ENCODE assay signal across 39 cellular contexts in the genomic region with DNA sequence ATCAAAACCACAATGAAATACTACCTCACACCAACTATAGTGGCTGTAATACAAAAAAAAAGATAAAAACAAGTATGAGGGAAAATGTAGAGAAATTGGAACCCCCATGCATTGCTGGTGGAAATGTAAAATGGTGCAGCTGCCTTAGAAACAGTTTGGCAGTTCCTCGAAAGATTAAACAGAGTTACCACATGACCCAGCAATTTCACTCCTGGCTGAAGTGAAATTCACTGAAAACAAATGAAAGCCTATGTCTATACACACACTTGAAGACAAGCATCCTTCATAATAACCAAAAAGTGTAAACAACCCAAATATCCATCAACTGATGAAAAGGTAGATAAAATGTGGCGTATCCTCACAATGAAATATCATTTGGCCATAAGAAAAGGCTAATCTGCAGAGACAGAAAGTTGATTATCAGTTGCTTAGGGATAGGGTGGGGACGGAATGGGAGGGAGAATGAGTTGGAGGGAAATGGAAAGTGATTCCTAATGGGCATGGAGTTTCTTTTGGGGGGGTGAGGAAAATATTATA.
"Had no signal": no experiment of that assay in that cellular context is flagged by ENCODE, and none has a peak within 500 bp of the region (broad histone marks: within the 10 kb centered on the region; RNA-seq: fewer than 3 reads in every experiment).

No MANE protein-coding gene starts in this region.

- H3K4me1 ChIP-seq: adrenal gland, ascending aorta, breast epithelium had no signal

- H3K4me3 Mint-ChIP-seq: activated naive CD4-positive, alpha-beta T cell treated with anti-CD3 and anti-CD28 coated beads for 36 hours; activated naive CD4-positive, alpha-beta T cell treated with anti-CD3 and anti-CD28 coated beads, Interleukin-2, amount 10 ng/mL, durations not matched to agents 7 days and 5 days; activated naive CD4-positive, alpha-beta T cell treated with anti-CD3 and anti-CD28 coated beads, Interleukin-2, amount 50 U/mL, for 24 hours; activated naive CD8-positive, alpha-beta T cell; activated naive CD8-positive, alpha-beta T cell treated with anti-CD3 and anti-CD28 coated beads for 36 hours; activated naive CD8-positive, alpha-beta T cell treated with anti-CD3 and anti-CD28 coated beads, Interleukin-2, amount 10 ng/mL, durations not matched to agents 7 days and 5 days; activated naive CD8-positive, alpha-beta T cell treated with anti-CD3 and anti-CD28 coated beads, Interleukin-2, amount 50 U/mL, for 24 hours; activated T-cell treated with anti-CD3 and anti-CD28 coated beads, Interleukin-2, amount 50 U/mL, for 24 hours; activated T-cell treated with anti-CD3 and anti-CD28 coated beads, Interleukin-2, amount 50 U/mL, for 4 hours; activated T-cell treated with anti-CD3 and anti-CD28 coated beads, Interleukin-2, amount 50 U/mL, for 72 hours; activated T-helper 1 cell treated with anti-CD3 and anti-CD28 coated beads, Interleukin-12 subunit alpha, Interleukin-12 subunit beta, Interleukin-2, Interleukin-4 antibody, amounts not matched to agents 30 ng/mL and 10 ng/mL and 1 ng/mL, durations not matched to agents 14 hours and 24 hours and 36 hours; activated T-helper 17 cell treated with anti-CD3 and anti-CD28 coated beads, Interleukin-2, amount 50 U/mL, for 72 hours; brain; central memory CD8-positive, alpha-beta T cell had no signal

- H3K4me3 ChIP-seq: adrenal gland, ascending aorta, body of pancreas, breast epithelium, cardiac muscle cell had no signal

- H3K36me3 ChIP-seq: adrenal gland, ascending aorta, brain microvascular endothelial cell, breast epithelium, cardiac muscle cell had no signal

- FAIRE-seq: astrocyte, bronchial epithelial cell had no signal

- H3K36me3 Mint-ChIP-seq: brain had no signal

- H3K27me3 ChIP-seq: adrenal gland, ascending aorta, body of pancreas, brain microvascular endothelial cell, breast epithelium, cardiac muscle cell had no signal

- H3K9me3 Mint-ChIP-seq: activated naive CD4-positive, alpha-beta T cell treated with anti-CD3 and anti-CD28 coated beads, Interleukin-2, amount 50 U/mL, for 24 hours had no signal

- H3K27ac ChIP-seq: adrenal gland, ascending aorta, body of pancreas, brain microvascular endothelial cell, breast epithelium, cardiac muscle cell had no signal

- DNase-seq: activated effector memory CD4-positive, alpha-beta T cell treated with anti-CD3 and anti-CD28 coated beads, Interleukin-2, amount 50 U/mL, for 16 hours; activated effector memory CD4-positive, alpha-beta T cell treated with Interleukin-2 at 50 U/mL for 16 hours; activated gamma-delta T cell; activated gamma-delta T cell treated with Interleukin-2 at 50 U/mL for 16 hours; activated naive CD4-positive, alpha-beta T cell; activated naive CD4-positive, alpha-beta T cell treated with anti-CD3 and anti-CD28 coated beads for 36 hours; activated naive CD4-positive, alpha-beta T cell treated with anti-CD3 and anti-CD28 coated beads, Interleukin-2, amount 10 ng/mL, durations not matched to agents 7 days and 5 days; activated naive CD4-positive, alpha-beta T cell treated with anti-CD3 and anti-CD28 coated beads, Interleukin-2, amount 50 U/mL, for 16 hours; activated naive CD4-positive, alpha-beta T cell treated with Interleukin-2 at 50 U/mL for 16 hours; activated naive CD8-positive, alpha-beta T cell treated with anti-CD3 and anti-CD28 coated beads for 36 hours; activated naive CD8-positive, alpha-beta T cell treated with anti-CD3 and anti-CD28 coated beads, Interleukin-2, amount 10 ng/mL, durations not matched to agents 7 days and 5 days; activated naive CD8-positive, alpha-beta T cell treated with anti-CD3 and anti-CD28 coated beads, Interleukin-2, amount 50 U/mL, for 24 hours; activated T-cell treated with anti-CD3 and anti-CD28 coated beads, Interleukin-2, amount 50 U/mL, for 24 hours; activated T-cell treated with anti-CD3 and anti-CD28 coated beads, Interleukin-2, amount 50 U/mL, for 4 hours; activated T-cell treated with anti-CD3 and anti-CD28 coated beads, Interleukin-2, amount 50 U/mL, for 48 hours; activated T-cell treated with anti-CD3 and anti-CD28 coated beads, Interleukin-2, amount 50 U/mL, for 72 hours; adrenal gland; amniotic stem cell; amygdala; anterior cingulate cortex; aorta; body of pancreas; brain microvascular endothelial cell; caudate nucleus; central memory CD4-positive, alpha-beta T cell; cerebellar nuclear complex had no signal

- H3K9me3 ChIP-seq: adrenal gland, ascending aorta, body of pancreas, breast epithelium had no signal

- H3K4me1 Mint-ChIP-seq: activated naive CD4-positive, alpha-beta T cell treated with anti-CD3 and anti-CD28 coated beads, Interleukin-2, amount 50 U/mL, for 24 hours; activated T-helper 17 cell treated with anti-CD3 and anti-CD28 coated beads, Interleukin-2, amount 50 U/mL, for 72 hours; central memory CD8-positive, alpha-beta T cell had no signal

- H3K27ac Mint-ChIP-seq: activated naive CD4-positive, alpha-beta T cell treated with anti-CD3 and anti-CD28 coated beads for 36 hours; activated naive CD4-positive, alpha-beta T cell treated with anti-CD3 and anti-CD28 coated beads, Interleukin-2, amount 10 ng/mL, durations not matched to agents 7 days and 5 days; activated naive CD4-positive, alpha-beta T cell treated with anti-CD3 and anti-CD28 coated beads, Interleukin-2, amount 50 U/mL, for 24 hours; activated naive CD4-positive, alpha-beta T cell treated with anti-CD3 and anti-CD28 coated beads, Interleukin-2, amount 50 U/mL, for 72 hours; activated naive CD8-positive, alpha-beta T cell; activated naive CD8-positive, alpha-beta T cell treated with anti-CD3 and anti-CD28 coated beads for 36 hours; activated naive CD8-positive, alpha-beta T cell treated with anti-CD3 and anti-CD28 coated beads, Interleukin-2, amount 10 ng/mL, durations not matched to agents 7 days and 5 days; activated naive CD8-positive, alpha-beta T cell treated with anti-CD3 and anti-CD28 coated beads, Interleukin-2, amount 50 U/mL, for 24 hours; activated T-cell treated with anti-CD3 and anti-CD28 coated beads, Interleukin-2, amount 50 U/mL, for 24 hours; activated T-cell treated with anti-CD3 and anti-CD28 coated beads, Interleukin-2, amount 50 U/mL, for 72 hours; activated T-helper 1 cell treated with anti-CD3 and anti-CD28 coated beads, Interleukin-12 subunit alpha, Interleukin-12 subunit beta, Interleukin-2, Interleukin-4 antibody, amounts not matched to agents 30 ng/mL and 10 ng/mL and 1 ng/mL, durations not matched to agents 14 hours and 24 hours and 36 hours; activated T-helper 17 cell treated with anti-CD3 and anti-CD28 coated beads, Interleukin-2, amount 50 U/mL, for 72 hours; activated T-helper 2 cell treated with anti-CD3 and anti-CD28 coated beads, Interferon-gamma antibody, Interleukin-2, Interleukin-4, amounts not matched to agents 10 μg/mL and 5 μg/mL and 100 μg/mL, durations not matched to agents 14 hours and 24 hours and 36 hours; brain had no signal

- ATAC-seq: activated naive CD4-positive, alpha-beta T cell treated with anti-CD3 and anti-CD28 coated beads, Interleukin-2, amount 50 U/mL, for 72 hours; activated naive CD8-positive, alpha-beta T cell treated with anti-CD3 and anti-CD28 coated beads, Interleukin-2, amount 50 U/mL, for 24 hours; activated T-cell treated with anti-CD3 and anti-CD28 coated beads, Interleukin-2, amount 50 U/mL, for 4 hours; activated T-cell treated with anti-CD3 and anti-CD28 coated beads, Interleukin-2, amount 50 U/mL, for 72 hours; activated T-helper 17 cell treated with anti-CD3 and anti-CD28 coated beads, Interleukin-2, amount 50 U/mL, for 72 hours; body of pancreas had no signal

- H3K27me3 Mint-ChIP-seq: activated naive CD4-positive, alpha-beta T cell treated with anti-CD3 and anti-CD28 coated beads, Interleukin-2, amount 50 U/mL, for 24 hours; activated naive CD8-positive, alpha-beta T cell; activated naive CD8-positive, alpha-beta T cell treated with anti-CD3 and anti-CD28 coated beads for 36 hours; activated naive CD8-positive, alpha-beta T cell treated with anti-CD3 and anti-CD28 coated beads, Interleukin-2, amount 10 ng/mL, durations not matched to agents 7 days and 5 days; activated naive CD8-positive, alpha-beta T cell treated with anti-CD3 and anti-CD28 coated beads, Interleukin-2, amount 50 U/mL, for 24 hours; activated T-cell treated with anti-CD3 and anti-CD28 coated beads, Interleukin-2, amount 50 U/mL, for 24 hours; activated T-helper 17 cell treated with anti-CD3 and anti-CD28 coated beads, Interleukin-2, amount 50 U/mL, for 72 hours; central memory CD8-positive, alpha-beta T cell had no signal
